Comparison of ENCODE assay signal across 11 cellular contexts in the genomic region with DNA sequence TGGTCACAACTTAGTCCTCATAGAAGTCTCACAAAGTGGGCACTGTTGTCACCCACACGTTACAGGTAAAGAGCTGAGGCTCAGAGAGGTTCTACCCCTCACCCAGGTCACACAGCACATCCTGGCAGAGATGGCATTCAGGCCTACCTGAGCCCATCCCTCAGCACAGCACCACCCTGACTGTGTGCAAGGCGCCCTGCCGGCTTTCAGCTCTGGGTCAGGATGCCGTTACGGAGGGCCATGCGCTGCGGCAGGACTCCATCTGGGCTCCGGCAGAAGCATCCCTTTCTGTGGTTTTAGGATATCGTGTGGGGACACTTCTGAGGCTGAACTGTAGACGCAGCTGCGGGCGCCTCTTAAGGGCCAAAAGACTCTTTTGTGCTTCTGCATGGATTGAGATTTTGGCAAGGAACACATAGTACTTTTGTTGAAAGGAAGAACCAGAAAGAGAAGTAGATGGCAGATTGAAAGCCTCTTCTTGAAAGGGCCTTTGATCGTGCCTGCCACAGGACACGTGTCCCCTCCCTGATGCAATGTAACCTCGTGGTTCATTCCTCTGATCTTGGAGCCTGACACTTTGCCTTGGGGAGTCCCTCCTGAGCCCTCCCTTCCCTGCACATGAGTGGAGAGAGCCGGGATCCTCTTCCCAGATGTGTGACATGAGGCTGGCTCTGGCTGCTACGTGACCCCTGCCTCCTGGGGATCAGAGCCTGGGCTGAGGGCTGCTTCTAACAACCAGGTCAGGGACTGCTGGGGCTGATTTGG. TPM values are rescaled to one million over a fixed set of nuclear protein-coding genes. Genes with fewer than 3 reads are reported as not detected.
DNase-seq lines count a peak whose midpoint lies in the region; ATAC-seq and TF ChIP-seq lines count a peak whose summit lies in the region.
"Had no signal": no experiment of that assay in that cellular context is flagged by ENCODE, and none has a peak within 500 bp of the region (broad histone marks: within the 10 kb centered on the region; RNA-seq: fewer than 3 reads in every experiment).

No MANE protein-coding gene starts in this region.

- peak overlapping the region; percentile 90 for H3K27ac Mint-ChIP-seq in CD8-positive, alpha-beta T cell
- H3K27ac Mint-ChIP-seq in T-helper 1 cell treated with Interleukin-12 subunit alpha and Interleukin-12 subunit beta and Interleukin-4 antibody, amounts not matched to agents 30 μg/mL and 1 μg/mL, for 36 hours = peak overlapping the region; percentile 97
- H3K27ac Mint-ChIP-seq in activated naive CD4-positive, alpha-beta T cell treated with anti-CD3 and anti-CD28 coated beads, Interleukin-2, amount 10 ng/mL, durations not matched to agents 7 days and 5 days = peak overlapping the region; percentile 92
- H3K27ac Mint-ChIP-seq in neural crest cell (ENCODE audit: unreplicated experiment) = peak overlapping the region; percentile 9

- H3K27me3 Mint-ChIP-seq in CD8-positive, alpha-beta T cell (ENCODE audit: low read depth) = no peaks in the 10 kb centered on the region
- H3K27me3 Mint-ChIP-seq in T-helper 1 cell treated with Interleukin-12 subunit alpha and Interleukin-12 subunit beta and Interleukin-4 antibody, amounts not matched to agents 30 μg/mL and 1 μg/mL, for 36 hours (ENCODE audit: low read depth) = no peaks in the 10 kb centered on the region
- H3K27me3 Mint-ChIP-seq in activated naive CD4-positive, alpha-beta T cell treated with anti-CD3 and anti-CD28 coated beads, Interleukin-2, amount 10 ng/mL, durations not matched to agents 7 days and 5 days = no peaks in the 10 kb centered on the region
- H3K27me3 Mint-ChIP-seq in neural crest cell (ENCODE audit: low read depth) = no peaks in the 10 kb centered on the region

- H3K9me3 ChIP-seq in CD8-positive, alpha-beta T cell (ENCODE audit: low read length) = no peaks in the 10 kb centered on the region
- H3K9me3 ChIP-seq in breast epithelium (no peaks in the 10 kb centered on the region), adrenal gland (replicated peaks in 1 of 3) (no peaks in the 10 kb centered on the region), prostate gland (no peaks in the 10 kb centered on the region)
- H3K9me3 ChIP-seq: HAP-1, thoracic aorta had no signal

- H3K4me3 ChIP-seq in CD8-positive, alpha-beta T cell (ENCODE audit: low read depth, low read length) = peak overlapping the region; percentile 2
- H3K4me3 ChIP-seq in breast epithelium (no peak overlapping the region), adrenal gland (no peak overlapping the region), prostate gland (no peak overlapping the region)
- H3K4me3 ChIP-seq: HAP-1, thoracic aorta had no signal

- DNase-seq in CD8-positive, alpha-beta T cell = peak in 4 of 7 experiments; percentile 57 to 71 (median 62)
- DNase-seq in activated naive CD4-positive, alpha-beta T cell treated with anti-CD3 and anti-CD28 coated beads, Interleukin-2, amount 10 ng/mL, durations not matched to agents 7 days and 5 days = peak; percentile 79
- DNase-seq in neural crest cell (ENCODE audit: low read depth, low spot score) (no peak), breast epithelium (ENCODE audit: low spot score in 2 of 2) (no peak), NCI-H2171 treated with DMSO at 0.1 percent for 48 hours (lab: John Stamatoyannopoulos, UW) (no peak), adrenal gland (no peak), prostate gland (ENCODE audit: low spot score) (no peak)
- DNase-seq: SIG-M5 had no signal

- POLR2A ChIA-PET in CD8-positive, alpha-beta T cell (lab: Charles Lee) = interaction anchor here (1.0 to 1.9 kb wide), 7 partner anchors 12 to 187 kb away, joined by 3 to 7 read pairs (median 3); a partner anchor contains a TSS

- peaks cover 10% of the 10 kb centered on the region for H3K36me3 ChIP-seq in CD8-positive, alpha-beta T cell (ENCODE audit: insufficient read depth, low read length)
- H3K36me3 ChIP-seq in breast epithelium (no peaks in the 10 kb centered on the region), adrenal gland (replicated peaks in 1 of 2) (peaks cover 0 to 34% of the 10 kb centered on the region in 2 donors), prostate gland (peaks cover 0 to 9% of the 10 kb centered on the region in 2 donors)

- no peaks in the 10 kb centered on the region for H3K9me3 Mint-ChIP-seq in CD8-positive, alpha-beta T cell
- H3K9me3 Mint-ChIP-seq in T-helper 1 cell treated with Interleukin-12 subunit alpha and Interleukin-12 subunit beta and Interleukin-4 antibody, amounts not matched to agents 30 μg/mL and 1 μg/mL, for 36 hours = no peaks in the 10 kb centered on the region
- H3K9me3 Mint-ChIP-seq in activated naive CD4-positive, alpha-beta T cell treated with anti-CD3 and anti-CD28 coated beads, Interleukin-2, amount 10 ng/mL, durations not matched to agents 7 days and 5 days = no peaks in the 10 kb centered on the region
- H3K9me3 Mint-ChIP-seq in neural crest cell = no peaks in the 10 kb centered on the region

- H3K27me3 ChIP-seq in CD8-positive, alpha-beta T cell (ENCODE audit: insufficient read depth, low read length) = no peaks in the 10 kb centered on the region
- H3K27me3 ChIP-seq in breast epithelium (no peaks in the 10 kb centered on the region), adrenal gland (no peaks in the 10 kb centered on the region), prostate gland (replicated peaks; ENCODE audit: insufficient read depth) (no peaks in the 10 kb centered on the region)

- peak overlapping the region; percentile 48 for H3K27ac ChIP-seq in CD8-positive, alpha-beta T cell (ENCODE audit: low read depth, low read length)
- H3K27ac ChIP-seq in breast epithelium (no peak overlapping the region), adrenal gland (no peak overlapping the region), prostate gland (no peak overlapping the region)
- H3K27ac ChIP-seq: thoracic aorta had no signal

- TF ChIP-seq CTCF in CD8-positive, alpha-beta T cell (IDR thresholded peaks at IDR 0.05) = no peak
- TF ChIP-seq CTCF in neural crest cell (conservative IDR thresholded peaks at IDR 0.05) (no peak), breast epithelium (IDR thresholded peaks at IDR 0.05) (no peak), adrenal gland (IDR thresholded peaks at IDR 0.05) (no peak), prostate gland (IDR thresholded peaks at IDR 0.05) (no peak)

- H3K4me1 Mint-ChIP-seq in CD8-positive, alpha-beta T cell (ENCODE audit: low read depth) = peaks cover 83% of the 10 kb centered on the region
- H3K4me1 Mint-ChIP-seq in T-helper 1 cell treated with Interleukin-12 subunit alpha and Interleukin-12 subunit beta and Interleukin-4 antibody, amounts not matched to agents 30 μg/mL and 1 μg/mL, for 36 hours (ENCODE audit: low read depth) = peaks cover 66% of the 10 kb centered on the region
- H3K4me1 Mint-ChIP-seq in activated naive CD4-positive, alpha-beta T cell treated with anti-CD3 and anti-CD28 coated beads, Interleukin-2, amount 10 ng/mL, durations not matched to agents 7 days and 5 days = peaks cover 92% of the 10 kb centered on the region
- peaks cover 11% of the 10 kb centered on the region for H3K4me1 Mint-ChIP-seq in neural crest cell

- WGBS in adrenal gland, 4 donors = 80 to 84% (median 81%) methylated on average over 10 to 17 of the region's 17 CpGs
- WGBS in prostate gland = 69% methylated on average over 17 of the region's 17 CpGs

- peak; percentile 16 for ATAC-seq in CD8-positive, alpha-beta T cell

- CTCF ChIA-PET in CD8-positive, alpha-beta T cell (lab: Charles Lee) = interaction anchor here (0.7 to 1.1 kb wide), 2 partner anchors 19 to 20 kb away, joined by 3 read pairs; no protein-coding TSS in a partner anchor
- CTCF ChIA-PET in activated naive CD4-positive, alpha-beta T cell treated with anti-CD3 and anti-CD28 coated beads, Interleukin-2, amount 10 ng/mL, durations not matched to agents 7 days and 5 days (lab: Charles Lee) = interaction anchor here (0.9 to 2.0 kb wide), 5 partner anchors 14 to 30 kb away, joined by 3 to 6 read pairs (median 3); no protein-coding TSS in a partner anchor

- intact Hi-C loops in CD8-positive, alpha-beta T cell (cut with DNase I, micrococcal nuclease) = loop anchor here in 1 of 2 experiments (1.0 kb wide), 2 partner anchors 19 to 177 kb away; a partner anchor contains a TSS
- intact Hi-C loops in breast epithelium (cut with DNase I; ENCODE audit: low total_unique reads) (no loop called here), adrenal gland (cut with DNase I) (no loop called here), prostate gland (cut with DNase I) (no loop called here)

- H3K4me3 Mint-ChIP-seq in CD8-positive, alpha-beta T cell = peak overlapping the region; percentile 57
- H3K4me3 Mint-ChIP-seq in T-helper 1 cell treated with Interleukin-12 subunit alpha and Interleukin-12 subunit beta and Interleukin-4 antibody, amounts not matched to agents 30 μg/mL and 1 μg/mL, for 36 hours = peak overlapping the region; percentile 64
- H3K4me3 Mint-ChIP-seq in activated naive CD4-positive, alpha-beta T cell treated with anti-CD3 and anti-CD28 coated beads, Interleukin-2, amount 10 ng/mL, durations not matched to agents 7 days and 5 days = peak overlapping the region; percentile 29
- peak overlapping the region; percentile 34 for H3K4me3 Mint-ChIP-seq in neural crest cell

- no peak for TF ChIP-seq POLR2A in breast epithelium (IDR thresholded peaks at IDR 0.05)
- no peak for TF ChIP-seq POLR2A in adrenal gland (IDR thresholded peaks at IDR 0.05)
- TF ChIP-seq POLR2A in prostate gland (IDR thresholded peaks at IDR 0.05) = no peak

- H3K4me1 ChIP-seq in CD8-positive, alpha-beta T cell (ENCODE audit: insufficient read depth, low read length) = peaks cover 92% of the 10 kb centered on the region
- H3K4me1 ChIP-seq in breast epithelium (no peaks in the 10 kb centered on the region), adrenal gland (replicated peaks in 1 of 2) (no peaks in the 10 kb centered on the region), prostate gland (replicated peaks) (no peaks in the 10 kb centered on the region)
- H3K4me1 ChIP-seq: HAP-1 had no signal

- H3K36me3 Mint-ChIP-seq in CD8-positive, alpha-beta T cell = peaks cover 46% of the 10 kb centered on the region
- peaks cover 59% of the 10 kb centered on the region for H3K36me3 Mint-ChIP-seq in T-helper 1 cell treated with Interleukin-12 subunit alpha and Interleukin-12 subunit beta and Interleukin-4 antibody, amounts not matched to agents 30 μg/mL and 1 μg/mL, for 36 hours (ENCODE audit: low read depth)
- peaks cover 65% of the 10 kb centered on the region for H3K36me3 Mint-ChIP-seq in activated naive CD4-positive, alpha-beta T cell treated with anti-CD3 and anti-CD28 coated beads, Interleukin-2, amount 10 ng/mL, durations not matched to agents 7 days and 5 days
- H3K36me3 Mint-ChIP-seq in neural crest cell (ENCODE audit: low read depth) = peaks cover 7% of the 10 kb centered on the region

RNA-seq across cellular contexts. Expression of a gene that starts 31.3 kb away (rescaled TPM):
- total RNA-seq in CD8-positive, alpha-beta T cell = 10 to 100 TPM; 83.5 to 91.0 TPM
- total RNA-seq in neural crest cell (31.1 and 35.9 TPM in 2 replicates), breast epithelium (10 to 100 TPM; 15.0 to 30.9 (median 22.3) TPM), adrenal gland (10 to 100 TPM; 17.7 to 50.1 (median 34.5) TPM), prostate gland (10 to 100 TPM; 34.8 to 53.5 TPM)
- polyA plus RNA-seq in adrenal gland = 10 to 100 TPM; 14.0 to 73.4 (median 69.5) TPM

RNA-seq across cellular contexts. Expression of a gene that starts 31.5 kb away (rescaled TPM):
- 100 to 1,000 TPM; 176 to 190 TPM for total RNA-seq in CD8-positive, alpha-beta T cell
- 32.7 and 34.6 TPM in 2 replicates for total RNA-seq in neural crest cell
- 100 to 1,000 TPM in 1 of 3 donors, 10 to 100 TPM in 2; 56.7 to 189 (median 57.8) TPM for total RNA-seq in breast epithelium
- total RNA-seq in adrenal gland = 10 to 100 TPM; 36.2 to 89.5 (median 41.5) TPM
- 100 to 1,000 TPM in 1 of 3 donors, 10 to 100 TPM in 2; 35.6 to 116 (median 50.8) TPM for polyA plus RNA-seq in adrenal gland
- total RNA-seq in prostate gland = 10 to 100 TPM; 63.7 to 76.8 TPM

RNA-seq across cellular contexts. Expression of a gene that starts 42.6 kb away (rescaled TPM):
- 10 to 100 TPM; 18.9 to 19.6 TPM for total RNA-seq in CD8-positive, alpha-beta T cell
- total RNA-seq in neural crest cell (36.9 and 40.5 TPM in 2 replicates), breast epithelium (10 to 100 TPM; 54.4 to 60.7 (median 57.8) TPM), adrenal gland (10 to 100 TPM; 23.7 to 61.4 (median 39.8) TPM), prostate gland (10 to 100 TPM; 37.1 to 41.2 TPM)
- 10 to 100 TPM; 19.7 to 51.1 (median 25.5) TPM for polyA plus RNA-seq in adrenal gland

Comparison
In these comparisons a context has a peak if more than half of its experiments do, and no peak if none do; other contexts are left out.
1. DNase-seq: peak in CD8-positive, alpha-beta T cell (4 of 7) and activated naive CD4-positive, alpha-beta T cell treated with anti-CD3 and anti-CD28 coated beads, Interleukin-2, amount 10 ng/mL, durations not matched to agents 7 days and 5 days (single experiment); none in neural crest cell (single experiment), breast epithelium (0 of 2), NCI-H2171 treated with DMSO at 0.1 percent for 48 hours (single experiment), adrenal gland (0 of 7) and prostate gland (single experiment).
2. H3K27ac Mint-ChIP-seq: peak in every context shown above with its lines; median percentile 97 in T-helper 1 cell treated with Interleukin-12 subunit alpha and Interleukin-12 subunit beta and Interleukin-4 antibody, amounts not matched to agents 30 μg/mL and 1 μg/mL, for 36 hours; 92 in activated naive CD4-positive, alpha-beta T cell treated with anti-CD3 and anti-CD28 coated beads, Interleukin-2, amount 10 ng/mL, durations not matched to agents 7 days and 5 days; 90 in CD8-positive, alpha-beta T cell; 9 in neural crest cell.
3. Peak in every context shown above with its lines, with median percentiles within 50 percentile points of each other: H3K4me3 Mint-ChIP-seq.